ENCODE assay signal across 17 cellular contexts in the genomic region with DNA sequence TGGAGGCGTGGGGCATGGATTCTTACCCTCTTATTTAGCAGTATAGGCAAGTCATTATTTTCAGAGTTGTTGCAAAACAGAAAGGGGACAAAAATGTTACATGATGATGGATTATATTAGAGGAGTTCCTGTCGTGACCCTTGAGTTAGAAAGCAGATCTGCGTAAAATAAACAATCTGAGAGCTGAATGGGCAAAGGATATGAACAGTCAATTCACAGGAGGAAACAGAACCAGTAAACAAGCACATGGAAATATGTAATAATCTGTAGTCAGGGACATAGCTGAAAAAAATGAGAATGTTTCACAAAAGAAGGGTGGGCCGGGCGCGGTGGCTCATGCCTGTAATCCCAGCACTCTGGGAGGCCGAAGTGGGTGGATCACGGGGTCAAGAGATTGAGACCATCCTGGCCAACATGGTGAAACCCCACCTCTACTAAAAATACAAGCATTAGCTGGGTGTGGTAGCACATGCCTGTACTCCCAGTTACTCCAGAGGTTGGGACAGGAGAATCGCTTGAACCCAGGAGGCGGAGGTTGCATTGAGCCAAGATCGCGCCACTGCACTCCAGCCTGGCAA. TPM values are rescaled to one million over a fixed set of nuclear protein-coding genes. Genes with fewer than 3 reads are reported as not detected.
A peak's percentile ranks its signal among the peaks of the same experiment; 100 is the strongest.
DNase-seq lines count a peak whose midpoint lies in the region; ATAC-seq and TF ChIP-seq lines count a peak whose summit lies in the region.
"Had no signal": no experiment of that assay in that cellular context is flagged by ENCODE, and none has a peak within 500 bp of the region (broad histone marks: within the 10 kb centered on the region; RNA-seq: fewer than 3 reads in every experiment).

No MANE protein-coding gene starts in this region.

- H3K4me3 ChIP-seq in hepatocyte (no peak overlapping the region), sigmoid colon (no peak overlapping the region), neuronal stem cell (ENCODE audit: low read length in 2 of 2) (no peak overlapping the region)
- H3K4me3 ChIP-seq: adrenal gland, neural progenitor cell had no signal

- TF ChIP-seq POLR2A in sigmoid colon (IDR thresholded peaks at IDR 0.05), result no peak

- H3K9ac ChIP-seq in neuronal stem cell (ENCODE audit: low read depth, low read length, poor library complexity), result no peak overlapping the region
- H3K9ac ChIP-seq: neural progenitor cell had no signal

- no peaks in the 10 kb centered on the region for H3K36me3 ChIP-seq in hepatocyte (replicated peaks; ENCODE audit: insufficient read depth, low read depth)
- no peaks in the 10 kb centered on the region for H3K36me3 ChIP-seq in sigmoid colon
- no peaks in the 10 kb centered on the region for H3K36me3 ChIP-seq in neuronal stem cell (replicated peaks in 1 of 2; ENCODE audit: control insufficient read depth in 2 of 2, insufficient read depth in 2 of 2, low read length in 2 of 2)
- H3K36me3 ChIP-seq: adrenal gland, neural progenitor cell had no signal

- no peak overlapping the region for H4K8ac ChIP-seq in neuronal stem cell (ENCODE audit: low read depth, low read length)

- no peaks in the 10 kb centered on the region for H3K9me2 ChIP-seq in hepatocyte (replicated peaks; ENCODE audit: insufficient read depth)

- no peaks in the 10 kb centered on the region for H3K79me1 ChIP-seq in neuronal stem cell (ENCODE audit: low read depth, low read length)

- TF ChIP-seq CTCF in hepatocyte (IDR thresholded peaks at IDR 0.05; ENCODE audit: poor library complexity) (no peak), sigmoid colon (IDR thresholded peaks at IDR 0.05) (no peak)

- intact Hi-C loops in sigmoid colon (cut with DNase I), result no loop called here

- H3K23ac ChIP-seq in neuronal stem cell (ENCODE audit: low read depth, low read length, poor library complexity), result no peak overlapping the region

- DNase-seq in DMS79 (lab: John Stamatoyannopoulos, UW) (peak; percentile 77), NCI-H2029 treated with DMSO at 0.1 percent for 48 hours (lab: John Stamatoyannopoulos, UW) (peak; percentile 90), hepatocyte (ENCODE audit: low spot score) (no peak), sigmoid colon (peak; percentile 79), neuronal stem cell (ENCODE audit: low spot score) (no peak), NCI-H1417 treated with DMSO at 0.1 percent for 48 hours (lab: John Stamatoyannopoulos, UW) (no peak), NCI-H1048 (lab: John Stamatoyannopoulos, UW) (no peak)
- DNase-seq: activated CD4-positive, alpha-beta T cell treated with anti-CD3 and anti-CD28 coated beads, Interleukin-2, amount 50 U/mL, for 4 hours; activated gamma-delta T cell treated with Interleukin-2 at 50 U/mL for 16 hours; adrenal gland; CD8-positive, alpha-beta memory T cell; hypothalamus; KG1; kidney glomerular epithelial cell; NK-92 treated with Interleukin-12 subunit alpha and Interleukin-12 subunit beta, amount 100 ng/mL, for 24 hours had no signal

- H3K27me3 ChIP-seq in hepatocyte, result no peaks in the 10 kb centered on the region
- H3K27me3 ChIP-seq in sigmoid colon, result no peaks in the 10 kb centered on the region
- no peaks in the 10 kb centered on the region for H3K27me3 ChIP-seq in neuronal stem cell (ENCODE audit: control insufficient read depth in 3 of 3, insufficient read depth in 3 of 3, low read depth in 1 of 3, low read length in 3 of 3)
- H3K27me3 ChIP-seq: adrenal gland, neural progenitor cell had no signal

- H3K9me3 ChIP-seq in hepatocyte (ENCODE audit: low read depth), result no peaks in the 10 kb centered on the region
- no peaks in the 10 kb centered on the region for H3K9me3 ChIP-seq in sigmoid colon
- H3K9me3 ChIP-seq in neuronal stem cell (replicated peaks in 1 of 2; ENCODE audit: control insufficient read depth in 2 of 2, insufficient read depth in 1 of 2, low read depth in 1 of 2, low read length in 2 of 2), result no peaks in the 10 kb centered on the region
- H3K9me3 ChIP-seq: adrenal gland had no signal

- no peak overlapping the region for H2BK15ac ChIP-seq in neuronal stem cell (ENCODE audit: low read length)

- no peak overlapping the region for H2BK120ac ChIP-seq in neuronal stem cell (ENCODE audit: low read depth, low read length)

- H3K18ac ChIP-seq in neuronal stem cell (ENCODE audit: low read length), result no peak overlapping the region

- ATAC-seq in HG03095 (IDR thresholded peaks at IDR 0.05; ENCODE audit: unreplicated experiment), result no peak

- no peaks in the 10 kb centered on the region for H3K79me2 ChIP-seq in hepatocyte

- no peak overlapping the region for H2AK5ac ChIP-seq in neuronal stem cell (ENCODE audit: low read depth, low read length)

- H3K4me1 ChIP-seq in hepatocyte (ENCODE audit: insufficient read depth), result peaks cover 41% of the 10 kb centered on the region
- H3K4me1 ChIP-seq in sigmoid colon, result peaks cover 0 to 43% (median 31%) of the 10 kb centered on the region in 4 donors
- no peaks in the 10 kb centered on the region for H3K4me1 ChIP-seq in neuronal stem cell (ENCODE audit: control insufficient read depth in 2 of 2, insufficient read depth in 1 of 2, low read depth in 1 of 2, low read length in 2 of 2)
- H3K4me1 ChIP-seq: neural progenitor cell had no signal

- H3K4ac ChIP-seq in neuronal stem cell (ENCODE audit: low read length), result no peak overlapping the region

- H2AFZ ChIP-seq in hepatocyte, result no peak overlapping the region
- no peak overlapping the region for H2AFZ ChIP-seq in neuronal stem cell (ENCODE audit: low read length)
- H2AFZ ChIP-seq: neural progenitor cell had no signal

- no peak overlapping the region for H2BK12ac ChIP-seq in neuronal stem cell (ENCODE audit: low read length)

- WGBS in hepatocyte (ENCODE audit: low lambda C conversion rate, missing lambda C conversion rate), result 88% methylated on average over 12 of the region's 12 CpGs
- 83 to 86% methylated on average over 12 of the region's 12 CpGs for WGBS in sigmoid colon, 2 donors
- WGBS in neuronal stem cell (ENCODE audit: extremely low coverage in 2 of 2, insufficient read length in 2 of 2, insufficient replicate concordance in 1 of 2), 2 donors, result no CpG with 5 or more reads among the region's 12 CpGs

- no peak overlapping the region for H4K91ac ChIP-seq in neuronal stem cell (ENCODE audit: low read depth, low read length, poor library complexity)

- H2BK5ac ChIP-seq in neuronal stem cell (ENCODE audit: low read length), result no peak overlapping the region

- no peak overlapping the region for H3K14ac ChIP-seq in neuronal stem cell (ENCODE audit: low read length)

- no peak overlapping the region for H3K4me2 ChIP-seq in hepatocyte
- H3K4me2 ChIP-seq in neuronal stem cell (ENCODE audit: insufficient read depth, low read length, poor library complexity, severe bottlenecking), result no peak overlapping the region
- H3K4me2 ChIP-seq: neural progenitor cell had no signal

- H4K20me1 ChIP-seq in hepatocyte (ENCODE audit: insufficient read depth, poor library complexity, severe bottlenecking), result no peaks in the 10 kb centered on the region

- no peak for TF ChIP-seq EP300 in sigmoid colon (IDR thresholded peaks at IDR 0.05)

- H3K27ac ChIP-seq in hepatocyte, result peak overlapping the region; percentile 29
- H3K27ac ChIP-seq in sigmoid colon, result peak overlapping the region in 3 of 4 donors; percentile 29 to 60 (median 56)
- H3K27ac ChIP-seq in neuronal stem cell (replicated peaks; ENCODE audit: low read length), result no peak overlapping the region
- H3K27ac ChIP-seq: neural progenitor cell had no signal

RNA-seq across cellular contexts. Expression of a gene that starts 20.9 kb away (rescaled TPM):
- total RNA-seq in hepatocyte (98.2 and 113 TPM in 2 replicates), sigmoid colon (10 to 100 TPM; 21.4 to 79.6 (median 28.2) TPM)
- polyA plus RNA-seq in hepatocyte (79.4 and 98.9 TPM in 2 replicates), sigmoid colon (100 to 1,000 TPM in 1 of 3 donors, 10 to 100 TPM in 2; 38.3 to 148 (median 65.5) TPM)
- polyA plus RNA-seq in neuronal stem cell (2013, experiment 1 of 2), result 5.4 TPM
- polyA plus RNA-seq in neuronal stem cell (2013, experiment 2 of 2), result 5.4 TPM

Comparison
In these comparisons a context has a peak if more than half of its experiments do, and no peak if none do; other contexts are left out.
1. DNase-seq: peak in DMS79 (single experiment), NCI-H2029 treated with DMSO at 0.1 percent for 48 hours (single experiment) and sigmoid colon (single experiment); none in hepatocyte (single experiment), neuronal stem cell (single experiment), NCI-H1417 treated with DMSO at 0.1 percent for 48 hours (single experiment) and NCI-H1048 (single experiment).